In the genomic region with DNA sequence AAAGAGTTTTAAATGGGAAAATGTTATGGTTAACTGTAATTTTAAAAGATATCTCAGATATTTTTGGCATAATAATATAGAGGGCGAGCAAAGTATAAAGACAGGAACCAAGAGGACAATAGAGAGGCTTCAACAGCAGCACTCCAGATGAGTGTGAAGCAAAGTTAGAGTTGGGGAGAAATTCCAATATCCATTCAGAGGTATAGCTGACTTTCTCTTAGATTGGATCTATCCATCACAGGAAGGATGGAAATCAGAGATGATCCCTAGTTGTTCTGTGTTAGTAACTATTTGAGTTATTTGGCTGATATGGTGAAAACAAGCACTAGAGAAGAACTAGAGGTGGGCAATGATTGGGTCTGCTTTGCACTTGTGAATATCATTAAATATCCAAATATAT, we compare ENCODE assay signal across 21 cellular contexts.
"Had no signal": no experiment of that assay in that cellular context is flagged by ENCODE, and none has a peak within 500 bp of the region (broad histone marks: within the 10 kb centered on the region; RNA-seq: fewer than 3 reads in every experiment).

No MANE protein-coding gene starts in this region.

- H3K27me3 ChIP-seq: gastrocnemius medialis, left lung, right lobe of liver, tibial nerve, upper lobe of left lung had no signal

- H3K27ac Mint-ChIP-seq: endodermal cell; naive thymus-derived CD8-positive, alpha-beta T cell; progenitor cell of endocrine pancreas; stimulated activated naive B cell treated with anti-CD40 and anti-IgM and Interleukin-4, amounts not matched to agents 10 μg/mL and 1 μg/mL and 100 μg/mL, for 72 hours; stimulated activated naive CD8-positive, alpha-beta T cell treated with anti-CD3 and anti-CD28 coated beads, Interleukin-15, Interleukin-2, amounts not matched to agents 100 ng/mL and 50 ng/mL, for 24 hours had no signal

- H3K9ac ChIP-seq: parathyroid adenoma had no signal

- H3K4me1 ChIP-seq: gastrocnemius medialis, parathyroid adenoma, right lobe of liver, tibial nerve, upper lobe of left lung had no signal

- H3K4me3 ChIP-seq: gastrocnemius medialis, left lung, right lobe of liver, thoracic aorta, tibial nerve, upper lobe of left lung had no signal

- H3K9me3 Mint-ChIP-seq: endodermal cell; stimulated activated naive B cell treated with anti-CD40 and anti-IgM and Interleukin-4, amounts not matched to agents 10 μg/mL and 1 μg/mL and 100 μg/mL, for 72 hours had no signal

- H3K36me3 Mint-ChIP-seq: naive thymus-derived CD8-positive, alpha-beta T cell; stimulated activated naive B cell treated with anti-CD40 and anti-IgM and Interleukin-4, amounts not matched to agents 10 μg/mL and 1 μg/mL and 100 μg/mL, for 72 hours had no signal

- H2AFZ ChIP-seq: parathyroid adenoma had no signal

- H3K9me3 ChIP-seq: gastrocnemius medialis, left lung, right lobe of liver, thoracic aorta, tibial nerve, upper lobe of left lung had no signal

- H3K79me2 ChIP-seq: parathyroid adenoma had no signal

- DNase-seq: effector CD8-positive, alpha-beta T cell; endodermal cell; foreskin fibroblast; gastrocnemius medialis; head of caudate nucleus; left cardiac atrium; left lung; naive thymus-derived CD8-positive, alpha-beta T cell; right lobe of liver; small intestine; stimulated activated CD4-positive, alpha-beta T cell treated with anti-CD3 and anti-CD28 coated beads, Interleukin-15, amount 100 ng/mL, for 24 hours; stimulated activated CD4-positive, alpha-beta T cell treated with anti-CD3 and anti-CD28 coated beads, Interleukin-2, amount 100 ng/mL, for 48 hours; stimulated activated naive B cell treated with anti-CD40 and anti-IgM and Interleukin-4, amounts not matched to agents 10 μg/mL and 1 μg/mL and 100 μg/mL, for 72 hours; upper lobe of left lung had no signal

- H3K4me1 Mint-ChIP-seq: endodermal cell; naive thymus-derived CD8-positive, alpha-beta T cell; stimulated activated naive B cell treated with anti-CD40 and anti-IgM and Interleukin-4, amounts not matched to agents 10 μg/mL and 1 μg/mL and 100 μg/mL, for 72 hours had no signal

- H3K27me3 Mint-ChIP-seq: naive thymus-derived CD8-positive, alpha-beta T cell; progenitor cell of endocrine pancreas; stimulated activated naive B cell treated with anti-CD40 and anti-IgM and Interleukin-4, amounts not matched to agents 10 μg/mL and 1 μg/mL and 100 μg/mL, for 72 hours; stimulated activated naive CD8-positive, alpha-beta T cell treated with anti-CD3 and anti-CD28 coated beads, Interleukin-15, Interleukin-2, amounts not matched to agents 100 ng/mL and 50 ng/mL, for 24 hours had no signal

- H3K27ac ChIP-seq: epithelial cell of prostate, gastrocnemius medialis, left lung, parathyroid adenoma, right lobe of liver, thoracic aorta, tibial nerve, upper lobe of left lung had no signal

- ATAC-seq: esophagus mucosa; gastrocnemius medialis; left cardiac atrium; left lung; naive thymus-derived CD8-positive, alpha-beta T cell; right lobe of liver had no signal

- H3K36me3 ChIP-seq: gastrocnemius medialis, left lung, right lobe of liver, thoracic aorta, tibial nerve, upper lobe of left lung had no signal

- H3K4me3 Mint-ChIP-seq: endodermal cell; naive thymus-derived CD8-positive, alpha-beta T cell; stimulated activated naive B cell treated with anti-CD40 and anti-IgM and Interleukin-4, amounts not matched to agents 10 μg/mL and 1 μg/mL and 100 μg/mL, for 72 hours; stimulated activated naive CD8-positive, alpha-beta T cell treated with anti-CD3 and anti-CD28 coated beads, Interleukin-15, Interleukin-2, amounts not matched to agents 100 ng/mL and 50 ng/mL, for 24 hours had no signal
